2 cellular contexts compared by ENCODE assay signal in the genomic region with DNA sequence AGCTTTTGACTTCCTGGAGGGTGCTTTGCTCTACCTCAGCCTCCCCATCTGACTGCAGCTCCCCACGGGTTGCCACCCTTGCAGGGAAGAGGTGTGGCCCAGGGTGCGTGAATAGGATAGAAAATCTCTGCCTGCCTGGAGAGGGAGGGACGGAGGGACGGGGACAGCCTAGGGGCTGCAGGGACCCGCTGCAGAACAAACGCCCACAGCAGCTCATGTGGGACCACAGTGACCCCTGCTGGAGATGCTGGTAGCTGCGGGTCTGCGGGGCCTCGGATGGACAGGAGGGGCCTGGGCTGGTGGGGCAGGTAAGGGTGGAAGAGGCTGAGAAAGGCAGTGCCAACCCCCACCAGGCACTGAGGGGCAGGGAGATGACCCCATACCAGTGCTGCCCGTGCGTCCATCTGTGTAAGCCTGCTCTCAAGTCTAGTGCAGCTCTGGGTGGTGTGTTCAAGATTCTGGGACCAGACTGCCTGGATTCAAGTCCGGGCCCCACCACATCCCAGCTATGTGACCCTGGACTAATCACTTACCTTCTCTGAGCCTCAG.
TF ChIP-seq lines count a peak whose summit lies in the region.

No MANE protein-coding gene starts in this region.

TF ChIP-seq in HCT116, 20 proteins besides CTCF, POLR2A, EP300 and RAD21:
- TF ChIP-seq ZFX (IDR thresholded peaks at IDR 0.05) (no peak), SP1 (IDR thresholded peaks at IDR 0.05; ENCODE audit: low read depth) (no peak), ELF1 (IDR thresholded peaks at IDR 0.05; ENCODE audit: borderline replicate concordance, low read depth) (no peak), ATF3 (IDR thresholded peaks at IDR 0.05) (no peak), JUND (IDR thresholded peaks at IDR 0.05) (no peak), CEBPB (IDR thresholded peaks at IDR 0.05; ENCODE audit: low read depth) (no peak), ZNF274 (IDR thresholded peaks at IDR 0.05; ENCODE audit: low read depth, low read length) (no peak), SRF (IDR thresholded peaks at IDR 0.05; ENCODE audit: low read depth) (no peak), SIN3A (IDR thresholded peaks at IDR 0.05; ENCODE audit: low read depth) (no peak), EGR1 (IDR thresholded peaks at IDR 0.05; ENCODE audit: low read depth) (no peak)
- TF ChIP-seq, protein P1, sequence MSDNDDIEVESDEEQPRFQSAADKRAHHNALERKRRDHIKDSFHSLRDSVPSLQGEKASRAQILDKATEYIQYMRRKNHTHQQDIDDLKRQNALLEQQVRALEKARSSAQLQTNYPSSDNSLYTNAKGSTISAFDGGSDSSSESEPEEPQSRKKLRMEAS (IDR thresholded peaks at IDR 0.05) = no peak
- TF ChIP-seq, protein P2, sequence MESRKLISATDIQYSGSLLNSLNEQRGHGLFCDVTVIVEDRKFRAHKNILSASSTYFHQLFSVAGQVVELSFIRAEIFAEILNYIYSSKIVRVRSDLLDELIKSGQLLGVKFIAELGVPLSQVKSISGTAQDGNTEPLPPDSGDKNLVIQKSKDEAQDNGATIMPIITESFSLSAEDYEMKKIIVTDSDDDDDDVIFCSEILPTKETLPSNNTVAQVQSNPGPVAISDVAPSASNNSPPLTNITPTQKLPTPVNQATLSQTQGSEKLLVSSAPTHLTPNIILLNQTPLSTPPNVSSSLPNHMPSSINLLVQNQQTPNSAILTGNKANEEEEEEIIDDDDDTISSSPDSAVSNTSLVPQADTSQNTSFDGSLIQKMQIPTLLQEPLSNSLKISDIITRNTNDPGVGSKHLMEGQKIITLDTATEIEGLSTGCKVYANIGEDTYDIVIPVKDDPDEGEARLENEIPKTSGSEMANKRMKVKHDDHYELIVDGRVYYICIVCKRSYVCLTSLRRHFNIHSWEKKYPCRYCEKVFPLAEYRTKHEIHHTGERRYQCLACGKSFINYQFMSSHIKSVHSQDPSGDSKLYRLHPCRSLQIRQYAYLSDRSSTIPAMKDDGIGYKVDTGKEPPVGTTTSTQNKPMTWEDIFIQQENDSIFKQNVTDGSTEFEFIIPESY (IDR thresholded peaks at IDR 0.05; ENCODE audit: extremely low read depth, insufficient replicate concordance, low read length) = no peak

TF ChIP-seq in neural cell, 6 proteins besides CTCF, POLR2A, EP300 and RAD21:
- TF ChIP-seq, protein P3, sequence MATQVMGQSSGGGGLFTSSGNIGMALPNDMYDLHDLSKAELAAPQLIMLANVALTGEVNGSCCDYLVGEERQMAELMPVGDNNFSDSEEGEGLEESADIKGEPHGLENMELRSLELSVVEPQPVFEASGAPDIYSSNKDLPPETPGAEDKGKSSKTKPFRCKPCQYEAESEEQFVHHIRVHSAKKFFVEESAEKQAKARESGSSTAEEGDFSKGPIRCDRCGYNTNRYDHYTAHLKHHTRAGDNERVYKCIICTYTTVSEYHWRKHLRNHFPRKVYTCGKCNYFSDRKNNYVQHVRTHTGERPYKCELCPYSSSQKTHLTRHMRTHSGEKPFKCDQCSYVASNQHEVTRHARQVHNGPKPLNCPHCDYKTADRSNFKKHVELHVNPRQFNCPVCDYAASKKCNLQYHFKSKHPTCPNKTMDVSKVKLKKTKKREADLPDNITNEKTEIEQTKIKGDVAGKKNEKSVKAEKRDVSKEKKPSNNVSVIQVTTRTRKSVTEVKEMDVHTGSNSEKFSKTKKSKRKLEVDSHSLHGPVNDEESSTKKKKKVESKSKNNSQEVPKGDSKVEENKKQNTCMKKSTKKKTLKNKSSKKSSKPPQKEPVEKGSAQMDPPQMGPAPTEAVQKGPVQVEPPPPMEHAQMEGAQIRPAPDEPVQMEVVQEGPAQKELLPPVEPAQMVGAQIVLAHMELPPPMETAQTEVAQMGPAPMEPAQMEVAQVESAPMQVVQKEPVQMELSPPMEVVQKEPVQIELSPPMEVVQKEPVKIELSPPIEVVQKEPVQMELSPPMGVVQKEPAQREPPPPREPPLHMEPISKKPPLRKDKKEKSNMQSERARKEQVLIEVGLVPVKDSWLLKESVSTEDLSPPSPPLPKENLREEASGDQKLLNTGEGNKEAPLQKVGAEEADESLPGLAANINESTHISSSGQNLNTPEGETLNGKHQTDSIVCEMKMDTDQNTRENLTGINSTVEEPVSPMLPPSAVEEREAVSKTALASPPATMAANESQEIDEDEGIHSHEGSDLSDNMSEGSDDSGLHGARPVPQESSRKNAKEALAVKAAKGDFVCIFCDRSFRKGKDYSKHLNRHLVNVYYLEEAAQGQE (IDR thresholded peaks at IDR 0.05; ENCODE audit: borderline replicate concordance) = no peak
- TF ChIP-seq MXI1 (conservative IDR thresholded peaks at IDR 0.05; ENCODE audit: poor library complexity, severe bottlenecking) = no peak
- peak; percentile 93 for TF ChIP-seq SMC3 (conservative IDR thresholded peaks at IDR 0.05; ENCODE audit: poor library complexity)
- TF ChIP-seq EZH2 (IDR thresholded peaks at IDR 0.05; ENCODE audit: borderline replicate concordance, insufficient read depth, low read length, poor library complexity, severe bottlenecking) = no peak
